Comparison of ENCODE assay signal across 18 cellular contexts in genomic region chr1:93531193-93531592, GRCh38.
"Had no signal": no experiment of that assay in that cellular context is flagged by ENCODE, and none has a peak within 500 bp of the region (broad histone marks: within the 10 kb centered on the region; RNA-seq: fewer than 3 reads in every experiment).

No MANE protein-coding gene starts in this region.

- H3K27me3 ChIP-seq: gastrocnemius medialis, heart left ventricle, thyroid gland had no signal

- H3K4me3 ChIP-seq: gastrocnemius medialis, heart left ventricle, thyroid gland had no signal

- ATAC-seq: esophagus mucosa, gastrocnemius medialis, heart left ventricle, left ventricle myocardium superior, natural killer cell had no signal

- H3K4me3 Mint-ChIP-seq: activated naive CD4-positive, alpha-beta T cell treated with anti-CD3 and anti-CD28 coated beads, Interleukin-2, amount 10 ng/mL, durations not matched to agents 7 days and 5 days; natural killer cell had no signal

- H3K4me1 Mint-ChIP-seq: activated naive CD4-positive, alpha-beta T cell treated with anti-CD3 and anti-CD28 coated beads, Interleukin-2, amount 10 ng/mL, durations not matched to agents 7 days and 5 days; natural killer cell had no signal

- H3K36me3 ChIP-seq: gastrocnemius medialis, thyroid gland had no signal

- DNase-seq: activated CD4-positive, alpha-beta T cell treated with anti-CD3 and anti-CD28 coated beads for 1 hour; activated CD8-positive, alpha-beta memory T cell treated with anti-CD3 and anti-CD28 coated beads for 24 hours; activated CD8-positive, alpha-beta memory T cell treated with anti-CD3 and anti-CD28 coated beads, Interleukin-2, amount 50 U/mL, for 48 hours; activated effector memory CD4-positive, alpha-beta T cell treated with Interleukin-2 at 50 U/mL for 16 hours; activated naive CD4-positive, alpha-beta T cell treated with anti-CD3 and anti-CD28 coated beads, Interleukin-2, amount 10 ng/mL, durations not matched to agents 7 days and 5 days; activated T-cell treated with anti-CD3 and anti-CD28 coated beads, Interleukin-2, amount 50 U/mL, for 48 hours; effector CD8-positive, alpha-beta T cell; gastrocnemius medialis; heart left ventricle; left ventricle myocardium superior; mesenchymal stem cell; natural killer cell; retina; stimulated activated CD4-positive, alpha-beta T cell treated with anti-CD3 and anti-CD28 coated beads, Interleukin-1b, Interleukin-23, amount 100 ng/mL, for 48 hours; stimulated activated CD8-positive, alpha-beta memory T cell treated with anti-CD3 and anti-CD28 coated beads, Interleukin-4, amount 100 ng/mL, for 48 hours; stimulated activated naive CD4-positive, alpha-beta T cell; thyroid gland had no signal

- H3K4me1 ChIP-seq: gastrocnemius medialis, heart left ventricle had no signal

- H3K27ac Mint-ChIP-seq: activated naive CD4-positive, alpha-beta T cell treated with anti-CD3 and anti-CD28 coated beads, Interleukin-2, amount 10 ng/mL, durations not matched to agents 7 days and 5 days; natural killer cell had no signal

- H3K27ac ChIP-seq: gastrocnemius medialis, heart left ventricle, thyroid gland had no signal

- H3K9me3 ChIP-seq: gastrocnemius medialis, heart left ventricle, thyroid gland had no signal

- H3K9me3 Mint-ChIP-seq: activated naive CD4-positive, alpha-beta T cell treated with anti-CD3 and anti-CD28 coated beads, Interleukin-2, amount 10 ng/mL, durations not matched to agents 7 days and 5 days; natural killer cell had no signal

- H3K36me3 Mint-ChIP-seq: activated naive CD4-positive, alpha-beta T cell treated with anti-CD3 and anti-CD28 coated beads, Interleukin-2, amount 10 ng/mL, durations not matched to agents 7 days and 5 days; natural killer cell had no signal
